9 cellular contexts compared by ENCODE assay signal in genomic region chr1:16535487-16535886, GRCh38. TPM values are rescaled to one million over a fixed set of nuclear protein-coding genes. Genes with fewer than 3 reads are reported as not detected.
DNase-seq lines count a peak whose midpoint lies in the region; ATAC-seq and TF ChIP-seq lines count a peak whose summit lies in the region.
"Not testable (repeated sequence)": the region's sequence is repeated elsewhere in the genome, so short reads cannot be mapped to it uniquely, and the experiment has no call there.
"Had no signal": no experiment of that assay in that cellular context is flagged by ENCODE, and none has a peak within 500 bp of the region (broad histone marks: within the 10 kb centered on the region; RNA-seq: fewer than 3 reads in every experiment).

No MANE protein-coding gene starts in this region.

- not testable (repeated sequence) for H3K36me3 ChIP-seq in HUES6 (ENCODE audit: control insufficient read depth, insufficient read depth, low read length); ectodermal cell (ENCODE audit: control insufficient read depth, insufficient read depth, low read length); right lobe of liver; neuronal stem cell (replicated peaks in 1 of 2; ENCODE audit: control insufficient read depth in 2 of 2, insufficient read depth in 2 of 2, low read length in 2 of 2)

- TF ChIP-seq CTCF in AG04450 (IDR thresholded peaks at IDR 0.05; ENCODE audit: low read depth, low read length); right lobe of liver (IDR thresholded peaks at IDR 0.05): not testable (repeated sequence)

- not testable (repeated sequence) for H4K8ac ChIP-seq in neuronal stem cell (ENCODE audit: low read depth, low read length)

- H3K4me2 ChIP-seq in neuronal stem cell (ENCODE audit: insufficient read depth, low read length, poor library complexity, severe bottlenecking): peak overlapping the region; percentile 37

- not testable (repeated sequence) for H3K9me3 Mint-ChIP-seq in activated naive CD8-positive, alpha-beta T cell (ENCODE audit: low read depth); stimulated activated naive CD8-positive, alpha-beta T cell treated with anti-CD3 and anti-CD28 coated beads, Interleukin-15, Interleukin-2, amounts not matched to agents 100 ng/mL and 50 ng/mL, for 24 hours

- not testable (repeated sequence) for H3K4me1 Mint-ChIP-seq in activated naive CD8-positive, alpha-beta T cell (ENCODE audit: low read depth)
- H3K4me1 Mint-ChIP-seq in stimulated activated naive CD8-positive, alpha-beta T cell treated with anti-CD3 and anti-CD28 coated beads, Interleukin-15, Interleukin-2, amounts not matched to agents 100 ng/mL and 50 ng/mL, for 24 hours (ENCODE audit: low read depth): peaks cover 12% of the 10 kb centered on the region

- peak; percentile 60 for ATAC-seq in left ventricle myocardium superior
- peak; percentile 13 to 32 (median 27) for ATAC-seq in right lobe of liver

- not testable (repeated sequence) for H3K36me3 Mint-ChIP-seq in activated naive CD8-positive, alpha-beta T cell; stimulated activated naive CD8-positive, alpha-beta T cell treated with anti-CD3 and anti-CD28 coated beads, Interleukin-15, Interleukin-2, amounts not matched to agents 100 ng/mL and 50 ng/mL, for 24 hours (ENCODE audit: low read depth)

- POLR2A ChIA-PET in AG04450 (lab: Yijun Ruan, JAX): not testable (repeated sequence)

- 1% methylated on average over 32 of the region's 34 CpGs for WGBS in ectodermal cell, 2 experiments
- 26% methylated on average over 18 of the region's 34 CpGs for WGBS in right lobe of liver (ENCODE audit: insufficient coverage, low coverage, low lambda C conversion rate, missing lambda C conversion rate)
- WGBS in neuronal stem cell (ENCODE audit: extremely low coverage in 2 of 2, insufficient read length in 2 of 2, insufficient replicate concordance in 1 of 2), 2 donors: no CpG with 5 or more reads among the region's 34 CpGs

- H2BK5ac ChIP-seq in neuronal stem cell (ENCODE audit: low read length): not testable (repeated sequence)

- peaks cover 16% of the 10 kb centered on the region for H3K27me3 Mint-ChIP-seq in activated naive CD8-positive, alpha-beta T cell
- H3K27me3 Mint-ChIP-seq in stimulated activated naive CD8-positive, alpha-beta T cell treated with anti-CD3 and anti-CD28 coated beads, Interleukin-15, Interleukin-2, amounts not matched to agents 100 ng/mL and 50 ng/mL, for 24 hours: peaks cover 33% of the 10 kb centered on the region

- not testable (repeated sequence) for H3K4me1 ChIP-seq in HUES6 (ENCODE audit: control insufficient read depth, insufficient read depth, low read length); ectodermal cell (ENCODE audit: control insufficient read depth, insufficient read depth, low read length); right lobe of liver; neuronal stem cell (ENCODE audit: control insufficient read depth in 2 of 2, insufficient read depth in 1 of 2, low read depth in 1 of 2, low read length in 2 of 2)

- H3K9me3 ChIP-seq in AG04450 (ENCODE audit: control insufficient read depth, insufficient read depth, low read length); HUES6 (ENCODE audit: control insufficient read depth, insufficient read depth, low read depth, low read length); ectodermal cell (ENCODE audit: control insufficient read depth, low read length); right lobe of liver; neuronal stem cell (replicated peaks in 1 of 2; ENCODE audit: control insufficient read depth in 2 of 2, insufficient read depth in 1 of 2, low read depth in 1 of 2, low read length in 2 of 2): not testable (repeated sequence)

- H3K79me1 ChIP-seq in neuronal stem cell (ENCODE audit: low read depth, low read length): not testable (repeated sequence)

- intact Hi-C loops in left ventricle myocardium superior (cut with micrococcal nuclease); right lobe of liver (cut with DNase I): not testable (repeated sequence)

- peaks cover 13% of the 10 kb centered on the region for H3K27me3 ChIP-seq in AG04450 (ENCODE audit: control insufficient read depth, insufficient read depth, low read length)
- peaks cover 19% of the 10 kb centered on the region for H3K27me3 ChIP-seq in HUES6 (ENCODE audit: control insufficient read depth, insufficient read depth, low read length)
- peaks cover 48% of the 10 kb centered on the region for H3K27me3 ChIP-seq in ectodermal cell (ENCODE audit: control insufficient read depth, insufficient read depth, low read length, poor library complexity, severe bottlenecking)
- H3K27me3 ChIP-seq in right lobe of liver: not testable (repeated sequence)
- H3K27me3 ChIP-seq in neuronal stem cell (ENCODE audit: control insufficient read depth in 3 of 3, insufficient read depth in 3 of 3, low read depth in 1 of 3, low read length in 3 of 3): peaks cover 0 to 11% (median 2%) of the 10 kb centered on the region in 3 experiments

- H4K91ac ChIP-seq in neuronal stem cell (ENCODE audit: low read depth, low read length, poor library complexity): not testable (repeated sequence)

- not testable (repeated sequence) for H3K18ac ChIP-seq in neuronal stem cell (ENCODE audit: low read length)

- H3K27ac Mint-ChIP-seq in activated naive CD8-positive, alpha-beta T cell: peak overlapping the region; percentile 10
- H3K27ac Mint-ChIP-seq in stimulated activated naive CD8-positive, alpha-beta T cell treated with anti-CD3 and anti-CD28 coated beads, Interleukin-15, Interleukin-2, amounts not matched to agents 100 ng/mL and 50 ng/mL, for 24 hours: not testable (repeated sequence)

- H2AFZ ChIP-seq in neuronal stem cell (ENCODE audit: low read length): peak overlapping the region; percentile 77

- H2BK12ac ChIP-seq in neuronal stem cell (ENCODE audit: low read length): not testable (repeated sequence)

- not testable (repeated sequence) for H3K23ac ChIP-seq in neuronal stem cell (ENCODE audit: low read depth, low read length, poor library complexity)

- CTCF ChIA-PET in AG04450 (lab: Charles Lee): not testable (repeated sequence)

- peak overlapping the region; percentile 45 for H3K9ac ChIP-seq in HUES6 (ENCODE audit: low read length)
- H3K9ac ChIP-seq in neuronal stem cell (ENCODE audit: low read depth, low read length, poor library complexity): not testable (repeated sequence)

- H3K4ac ChIP-seq in neuronal stem cell (ENCODE audit: low read length): not testable (repeated sequence)

- peak overlapping the region; percentile 13; the same call in 1 of the 2 replicates for H3K4me3 ChIP-seq in AG04450 (ENCODE audit: low read depth, low read length)
- H3K4me3 ChIP-seq in HUES6 (ENCODE audit: low read depth, low read length): peak overlapping the region; percentile 79
- peak overlapping the region; percentile 46 for H3K4me3 ChIP-seq in ectodermal cell (ENCODE audit: insufficient read depth, low read depth, low read length)
- not testable (repeated sequence) for H3K4me3 ChIP-seq in right lobe of liver
- H3K4me3 ChIP-seq in neuronal stem cell (ENCODE audit: low read length in 2 of 2): peak overlapping the region; percentile 46 to 77

- H2BK15ac ChIP-seq in neuronal stem cell (ENCODE audit: low read length): not testable (repeated sequence)

- H2BK120ac ChIP-seq in neuronal stem cell (ENCODE audit: low read depth, low read length): not testable (repeated sequence)

- not testable (repeated sequence) for H2AK5ac ChIP-seq in neuronal stem cell (ENCODE audit: low read depth, low read length)

- TF ChIP-seq POLR2A in right lobe of liver (IDR thresholded peaks at IDR 0.05): not testable (repeated sequence)

- DNase-seq in AG04450 (ENCODE audit: low read depth, low spot score); right lobe of liver: not testable (repeated sequence)
- peak; percentile 45 for DNase-seq in left ventricle myocardium superior
- DNase-seq in neuronal stem cell (ENCODE audit: low spot score): peak; percentile 48

- not testable (repeated sequence) for H3K27ac ChIP-seq in AG04450 (ENCODE audit: low read depth, low read length); HUES6 (ENCODE audit: low read depth, low read length); ectodermal cell (ENCODE audit: insufficient read depth, low read depth, low read length, poor library complexity, severe bottlenecking); right lobe of liver; neuronal stem cell (replicated peaks; ENCODE audit: low read length)

- not testable (repeated sequence) for H3K14ac ChIP-seq in neuronal stem cell (ENCODE audit: low read length)

- H3K4me3 Mint-ChIP-seq in activated naive CD8-positive, alpha-beta T cell: peak overlapping the region; percentile 47
- H3K4me3 Mint-ChIP-seq in stimulated activated naive CD8-positive, alpha-beta T cell treated with anti-CD3 and anti-CD28 coated beads, Interleukin-15, Interleukin-2, amounts not matched to agents 100 ng/mL and 50 ng/mL, for 24 hours: peak overlapping the region; percentile 70

RNA-seq across cellular contexts. Expression of gene RNU1-1, which starts 21.4 kb away (rescaled TPM):
- polyA plus RNA-seq in AG04450 (2011; rRNA removed): under 0.01 TPM in 1 of 2 replicates, not detected in the other
- 32,191 and 46,154 TPM in 2 replicates for polyA minus RNA-seq in AG04450 (2011; rRNA and poly(A)+ RNA removed)
- 2,448 TPM for polyA plus RNA-seq in ectodermal cell (2013, experiment 1 of 4)
- 3,281 TPM for polyA plus RNA-seq in ectodermal cell (2013, experiment 2 of 4)
- polyA plus RNA-seq in ectodermal cell (2013, experiment 3 of 4): 16,052 TPM
- 9,026 TPM for polyA plus RNA-seq in ectodermal cell (2013, experiment 4 of 4)
- total RNA-seq in left ventricle myocardium superior: 4,234 TPM
- total RNA-seq in right lobe of liver: 1,000 to 10,000 TPM in 3 of 6 experiments, 100 to 1,000 TPM in 1, under 1 TPM in 2; under 0.01 to 3,377 (median 977) TPM
- 14.3 TPM for polyA plus RNA-seq in neuronal stem cell (2013, experiment 1 of 2)
- polyA plus RNA-seq in neuronal stem cell (2013, experiment 2 of 2): 15.9 TPM
- polyA plus RNA-seq: esophagus had no signal
